8 cellular contexts compared by ENCODE assay signal in the genomic region with DNA sequence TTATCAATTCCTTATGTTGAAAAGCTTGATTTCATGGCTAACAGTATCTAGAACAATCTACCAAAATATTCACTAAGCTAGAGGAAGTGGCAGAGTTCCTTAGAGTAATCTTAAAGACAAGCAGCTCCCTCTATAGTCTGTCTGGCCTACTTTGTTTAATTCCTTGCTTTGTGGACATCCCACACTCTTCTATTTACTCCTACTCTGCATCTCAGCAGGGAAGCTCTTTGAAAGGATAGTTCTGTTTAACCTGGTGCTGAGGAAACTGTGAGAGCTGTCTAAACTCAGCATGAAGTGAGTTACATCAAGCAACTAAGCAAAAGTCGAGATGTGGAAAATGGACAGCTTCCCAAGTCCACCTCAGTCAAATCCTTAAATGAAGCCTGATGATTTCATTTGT. TPM values are rescaled to one million over a fixed set of nuclear protein-coding genes. Genes with fewer than 3 reads are reported as not detected.
DNase-seq lines count a peak whose midpoint lies in the region; TF ChIP-seq lines count a peak whose summit lies in the region.

No MANE protein-coding gene starts in this region.

- H3K9me2 ChIP-seq in Karpas-422 (replicated peaks; ENCODE audit: insufficient read depth, low read length): no peaks in the 10 kb centered on the region
- no peaks in the 10 kb centered on the region for H3K9me2 ChIP-seq in SU-DHL-6 (replicated peaks; ENCODE audit: insufficient read depth, low read length)

- H3K27ac ChIP-seq in Karpas-422 (ENCODE audit: low read length): peak overlapping the region; percentile 90
- H3K27ac ChIP-seq in SU-DHL-6 (ENCODE audit: low read depth, low read length): peak overlapping the region; percentile 34
- H3K27ac ChIP-seq in subcutaneous abdominal adipose tissue (ENCODE audit: low read depth, low read length): peak overlapping the region; percentile 79

- H3F3A ChIP-seq in SU-DHL-6 (ENCODE audit: insufficient read depth): peaks cover 12% of the 10 kb centered on the region; the same call in 1 of the 2 replicates

- H3K4me1 Mint-ChIP-seq in glutamatergic neuron (ENCODE audit: low read depth, unreplicated experiment): peaks cover 24% of the 10 kb centered on the region

- intact Hi-C loops in posterior cingulate gyrus (cut with DNase I): loop anchor here (10.0 kb wide), 1 partner anchor 214 kb away; no protein-coding TSS in a partner anchor

- H3K27me3 ChIP-seq in Karpas-422 (ENCODE audit: low read length) (no peaks in the 10 kb centered on the region), SU-DHL-6 (ENCODE audit: low read length) (no peaks in the 10 kb centered on the region), subcutaneous abdominal adipose tissue (ENCODE audit: control insufficient read depth in 5 of 5, insufficient read depth in 4 of 5, low read length in 5 of 5) (no peaks in the 10 kb centered on the region)

- H3K9me3 ChIP-seq in Karpas-422 (ENCODE audit: low read length) (no peaks in the 10 kb centered on the region), SU-DHL-6 (ENCODE audit: insufficient read depth, low read length) (no peaks in the 10 kb centered on the region), subcutaneous abdominal adipose tissue (ENCODE audit: control insufficient read depth in 5 of 5, low read length in 5 of 5) (no peaks in the 10 kb centered on the region)

- H3K4me1 ChIP-seq in Karpas-422 (ENCODE audit: low read length) (peaks cover 55% of the 10 kb centered on the region), subcutaneous abdominal adipose tissue (ENCODE audit: control insufficient read depth in 5 of 5, insufficient read depth in 5 of 5, low read length in 5 of 5) (peaks cover 3 to 45% (median 39%) of the 10 kb centered on the region in 5 donors)

- peak overlapping the region; percentile 43 for H3K9ac ChIP-seq in Karpas-422 (ENCODE audit: low read length)
- H3K9ac ChIP-seq in SU-DHL-6 (ENCODE audit: low read length): 0 out of 2 replicates have a peak overlapping the region, but pooled peaks have one; percentile 97
- peak overlapping the region in 3 of 5 donors; percentile 30 to 56 (median 32) for H3K9ac ChIP-seq in subcutaneous abdominal adipose tissue (ENCODE audit: low read length in 5 of 5)

- H3K27ac Mint-ChIP-seq in glutamatergic neuron (ENCODE audit: unreplicated experiment): no peak overlapping the region

- H3K4me2 ChIP-seq in Karpas-422 (ENCODE audit: low read depth, low read length, poor library complexity, severe bottlenecking): peak overlapping the region; percentile 79
- H3K4me2 ChIP-seq in SU-DHL-6 (ENCODE audit: low read depth, low read length, poor library complexity, severe bottlenecking): peak overlapping the region; percentile 79

- H2AFZ ChIP-seq in Karpas-422 (ENCODE audit: low read length) (no peak overlapping the region), SU-DHL-6 (ENCODE audit: low read depth, low read length, severe bottlenecking) (no peak overlapping the region)

- H3K27me3 Mint-ChIP-seq in glutamatergic neuron (ENCODE audit: unreplicated experiment): peaks cover 5% of the 10 kb centered on the region

- TF ChIP-seq CTCF in GM10266 (IDR thresholded peaks at IDR 0.05; ENCODE audit: control insufficient read depth, insufficient read depth, low read depth, missing control alignments) (peak; percentile 59), SU-DHL-6 (IDR thresholded peaks at IDR 0.05; ENCODE audit: insufficient read depth, low read length, poor library complexity, severe bottlenecking) (peak; percentile 42), glutamatergic neuron (IDR thresholded peaks at IDR 0.05; ENCODE audit: partially characterized antibody, unreplicated experiment) (no peak)

- no peaks in the 10 kb centered on the region for H3K36me3 Mint-ChIP-seq in glutamatergic neuron (ENCODE audit: unreplicated experiment)

- peaks cover 4% of the 10 kb centered on the region; the same call in 1 of the 2 replicates for H4K20me1 ChIP-seq in Karpas-422 (ENCODE audit: insufficient read depth, low read depth, low read length)
- peaks cover 19% of the 10 kb centered on the region; the same call in 1 of the 2 replicates for H4K20me1 ChIP-seq in SU-DHL-6 (ENCODE audit: low read depth, low read length)

- peaks cover 6% of the 10 kb centered on the region for H3K9me3 Mint-ChIP-seq in glutamatergic neuron (ENCODE audit: unreplicated experiment)

- H3K4me3 ChIP-seq in Karpas-422 (ENCODE audit: low read length) (peak overlapping the region; percentile 35; the same call in 1 of the 2 replicates), SU-DHL-6 (ENCODE audit: insufficient read depth, low read length, poor library complexity, severe bottlenecking) (no peak overlapping the region), subcutaneous abdominal adipose tissue (ENCODE audit: low read depth in 1 of 5, low read length in 5 of 5) (no peak overlapping the region)

- DNase-seq in ACHN (peak; percentile 63), GM10266 (ENCODE audit: extremely low spot score) (peak; percentile 62), Karpas-422 (peak; percentile 84), glutamatergic neuron (no peak), posterior cingulate gyrus (no peak)
- no peak for DNase-seq in activated naive CD4-positive, alpha-beta T cell (lab: John Stamatoyannopoulos, UW)

- in situ Hi-C loops in ACHN (cut with HindIII; ENCODE audit: low pct_ligation_motif_present, low pct_unique_long_range_greater_than_20kb, low sequenced_read_pairs): no loop called here

- H3K4me3 Mint-ChIP-seq in glutamatergic neuron (ENCODE audit: unreplicated experiment): peak overlapping the region; percentile 54

- no peaks in the 10 kb centered on the region for H3K36me3 ChIP-seq in Karpas-422 (ENCODE audit: insufficient read depth, low read length)
- no peaks in the 10 kb centered on the region; the same call in 1 of the 2 replicates for H3K36me3 ChIP-seq in SU-DHL-6 (ENCODE audit: low read length)
- H3K36me3 ChIP-seq in subcutaneous abdominal adipose tissue (ENCODE audit: control insufficient read depth in 5 of 5, insufficient read depth in 5 of 5, low read length in 5 of 5): no peaks in the 10 kb centered on the region

- H3K79me2 ChIP-seq in Karpas-422 (ENCODE audit: low read length) (peaks cover 91% of the 10 kb centered on the region), SU-DHL-6 (ENCODE audit: insufficient read depth, low read length) (peaks cover 86% of the 10 kb centered on the region)

RNA-seq across cellular contexts. Expression of a gene that starts 4.3 kb away (rescaled TPM):
- 38.6 and 64.4 TPM in 2 replicates for total RNA-seq in Karpas-422 (2014; rRNA removed; shearing (Covaris generic); ENCODE audit: low replicate concordance)
- 33.3 TPM for total RNA-seq in glutamatergic neuron (ENCODE audit: unreplicated experiment)

Comparison
In these comparisons a context has a peak if more than half of its experiments do, and no peak if none do; other contexts are left out.
1. DNase-seq: peak in ACHN (single experiment), GM10266 (single experiment) and Karpas-422 (single experiment); none in glutamatergic neuron (single experiment), posterior cingulate gyrus (0 of 10) and activated naive CD4-positive, alpha-beta T cell (0 of 4).
2. H3K27ac ChIP-seq: peak in every context shown above with its lines; median percentile 90 in Karpas-422; 79 in subcutaneous abdominal adipose tissue; 34 in SU-DHL-6.
3. H3K9ac ChIP-seq: peak in every context shown above with its lines; median percentile 97 in SU-DHL-6; 43 in Karpas-422; 32 in subcutaneous abdominal adipose tissue.